ENCODE assay signal across 14 cellular contexts in the genomic region with DNA sequence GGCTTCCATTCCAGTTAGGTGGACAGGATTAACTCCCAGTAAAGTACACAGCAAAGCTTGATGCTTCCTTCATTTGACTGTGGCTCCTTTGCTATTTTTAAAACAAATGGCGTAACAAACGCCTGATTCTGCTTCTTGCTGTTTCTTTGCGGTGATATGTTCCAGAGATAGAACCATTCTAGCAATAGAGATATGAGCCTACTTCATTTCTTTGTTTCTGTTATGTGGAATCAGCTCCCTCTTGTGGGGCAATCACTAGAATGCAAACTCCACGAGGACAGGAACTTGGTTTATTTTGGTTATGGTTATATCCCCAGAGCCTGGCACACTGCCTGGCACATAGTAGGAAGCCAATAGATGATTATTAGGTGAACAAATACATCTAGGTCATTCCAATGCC.
DNase-seq lines count a peak whose midpoint lies in the region; ATAC-seq and TF ChIP-seq lines count a peak whose summit lies in the region.
"Had no signal": no experiment of that assay in that cellular context is flagged by ENCODE, and none has a peak within 500 bp of the region (broad histone marks: within the 10 kb centered on the region; RNA-seq: fewer than 3 reads in every experiment).

No MANE protein-coding gene starts in this region.

- H3K4me1 Mint-ChIP-seq in activated CD8-positive, alpha-beta T cell treated with anti-CD3 and anti-CD28 coated beads, Interleukin-2, amount 10 ng/mL, durations not matched to agents 7 days and 5 days (ENCODE audit: low read depth): no peaks in the 10 kb centered on the region
- H3K4me1 Mint-ChIP-seq in T-helper 2 cell treated with Interferon-gamma antibody and Interleukin-4, amounts not matched to agents 5 μg/mL and 100 μg/mL, for 36 hours (ENCODE audit: low read depth): no peaks in the 10 kb centered on the region

- H3K9me3 Mint-ChIP-seq in activated CD8-positive, alpha-beta T cell treated with anti-CD3 and anti-CD28 coated beads, Interleukin-2, amount 10 ng/mL, durations not matched to agents 7 days and 5 days (ENCODE audit: insufficient read depth): no peaks in the 10 kb centered on the region
- no peaks in the 10 kb centered on the region for H3K9me3 Mint-ChIP-seq in T-helper 2 cell treated with Interferon-gamma antibody and Interleukin-4, amounts not matched to agents 5 μg/mL and 100 μg/mL, for 36 hours
- H3K9me3 Mint-ChIP-seq: activated T-cell treated with anti-CD3 and anti-CD28 coated beads, Interleukin-2, amount 50 U/mL, for 24 hours had no signal

- no peak for ATAC-seq in HG02759 (IDR thresholded peaks at IDR 0.05; ENCODE audit: unreplicated experiment)
- no peak for ATAC-seq in activated CD8-positive, alpha-beta T cell treated with anti-CD3 and anti-CD28 coated beads, Interleukin-2, amount 10 ng/mL, durations not matched to agents 7 days and 5 days

- H3K4me3 ChIP-seq in AG09309 (ENCODE audit: control insufficient read depth, low read depth, low read length) (no peak overlapping the region), HFF-Myc (replicated peaks; ENCODE audit: low read depth, low read length) (no peak overlapping the region), fibroblast of villous mesenchyme (ENCODE audit: low read depth, low read length) (no peak overlapping the region)
- H3K4me3 ChIP-seq: ovary had no signal

- TF ChIP-seq CTCF in AG09309 (IDR thresholded peaks at IDR 0.05; ENCODE audit: control insufficient read depth, insufficient read depth, low read depth, low read length, missing control alignments) (peak; percentile 20), HFF-Myc (IDR thresholded peaks at IDR 0.05; ENCODE audit: low read depth, low read length, missing control alignments) (peak; percentile 3), fibroblast of villous mesenchyme (IDR thresholded peaks at IDR 0.05; ENCODE audit: insufficient read depth, low read depth, low read length) (peak; percentile 11)

- CTCF ChIA-PET in activated CD8-positive, alpha-beta T cell treated with anti-CD3 and anti-CD28 coated beads, Interleukin-2, amount 10 ng/mL, durations not matched to agents 7 days and 5 days (lab: Charles Lee): no interaction called here

- DNase-seq in AG09309 (ENCODE audit: low read depth) (no peak), HFF-Myc (ENCODE audit: extremely low read depth, low read depth) (no peak), RKO (ENCODE audit: low spot score) (peak; percentile 23), fibroblast of villous mesenchyme (ENCODE audit: low read depth) (no peak), OCI-M2 (lab: John Stamatoyannopoulos, UW; ENCODE audit: unreplicated experiment) (no peak)
- DNase-seq in activated CD8-positive, alpha-beta T cell treated with anti-CD3 and anti-CD28 coated beads, Interleukin-2, amount 10 ng/mL, durations not matched to agents 7 days and 5 days: no peak
- no peak for DNase-seq in T-helper 2 cell treated with Interferon-gamma antibody and Interleukin-4, amounts not matched to agents 5 μg/mL and 100 μg/mL, for 36 hours (ENCODE audit: low spot score)
- DNase-seq: activated CD4-positive, CD25-positive, alpha-beta regulatory T cell; activated T-cell treated with anti-CD3 and anti-CD28 coated beads, Interleukin-2, amount 50 U/mL, for 24 hours; mesenchymal stem cell; ovary; SHP77; stimulated activated CD8-positive, alpha-beta memory T cell treated with anti-CD3 and anti-CD28 coated beads, Interleukin-4, amount 100 ng/mL, for 48 hours had no signal

- H3K27ac Mint-ChIP-seq in activated CD8-positive, alpha-beta T cell treated with anti-CD3 and anti-CD28 coated beads, Interleukin-2, amount 10 ng/mL, durations not matched to agents 7 days and 5 days: no peak overlapping the region
- no peak overlapping the region for H3K27ac Mint-ChIP-seq in T-helper 2 cell treated with Interferon-gamma antibody and Interleukin-4, amounts not matched to agents 5 μg/mL and 100 μg/mL, for 36 hours
- H3K27ac Mint-ChIP-seq: activated T-cell treated with anti-CD3 and anti-CD28 coated beads, Interleukin-2, amount 50 U/mL, for 24 hours had no signal

- H3K36me3 Mint-ChIP-seq in activated CD8-positive, alpha-beta T cell treated with anti-CD3 and anti-CD28 coated beads, Interleukin-2, amount 10 ng/mL, durations not matched to agents 7 days and 5 days (ENCODE audit: low read depth): no peaks in the 10 kb centered on the region
- H3K36me3 Mint-ChIP-seq in T-helper 2 cell treated with Interferon-gamma antibody and Interleukin-4, amounts not matched to agents 5 μg/mL and 100 μg/mL, for 36 hours (ENCODE audit: low read depth): no peaks in the 10 kb centered on the region

- POLR2A ChIA-PET in activated CD8-positive, alpha-beta T cell treated with anti-CD3 and anti-CD28 coated beads, Interleukin-2, amount 10 ng/mL, durations not matched to agents 7 days and 5 days (lab: Charles Lee): no interaction called here

- H3K4me3 Mint-ChIP-seq in activated CD8-positive, alpha-beta T cell treated with anti-CD3 and anti-CD28 coated beads, Interleukin-2, amount 10 ng/mL, durations not matched to agents 7 days and 5 days: no peak overlapping the region
- H3K4me3 Mint-ChIP-seq in T-helper 2 cell treated with Interferon-gamma antibody and Interleukin-4, amounts not matched to agents 5 μg/mL and 100 μg/mL, for 36 hours: no peak overlapping the region
- H3K4me3 Mint-ChIP-seq: activated T-cell treated with anti-CD3 and anti-CD28 coated beads, Interleukin-2, amount 50 U/mL, for 24 hours had no signal

- peaks cover 17% of the 10 kb centered on the region for H3K27me3 Mint-ChIP-seq in activated CD8-positive, alpha-beta T cell treated with anti-CD3 and anti-CD28 coated beads, Interleukin-2, amount 10 ng/mL, durations not matched to agents 7 days and 5 days (ENCODE audit: low read depth)
- H3K27me3 Mint-ChIP-seq in T-helper 2 cell treated with Interferon-gamma antibody and Interleukin-4, amounts not matched to agents 5 μg/mL and 100 μg/mL, for 36 hours (ENCODE audit: low read depth): peaks cover 5% of the 10 kb centered on the region
